Comparison of ENCODE assay signal across 34 cellular contexts in the genomic region with DNA sequence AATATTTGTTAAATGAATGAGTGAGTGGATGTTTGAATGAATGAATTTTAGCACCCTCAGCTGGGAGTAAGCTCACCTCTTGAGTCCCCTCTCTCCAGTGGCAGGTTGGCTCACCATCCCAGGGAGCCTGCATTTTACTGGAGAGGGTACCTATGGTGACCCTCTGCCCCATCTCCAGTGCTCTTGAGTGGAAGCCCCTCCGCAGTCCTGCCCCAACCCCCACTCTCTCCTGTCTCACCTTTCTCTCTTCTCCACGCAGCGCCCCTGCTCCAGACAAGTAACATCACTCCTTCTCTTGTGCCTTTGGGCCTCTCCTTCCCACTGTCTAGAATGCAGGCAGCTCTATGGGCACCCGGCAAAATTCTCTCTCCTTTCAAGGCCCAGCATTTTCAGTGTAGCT. TPM values are rescaled to one million over a fixed set of nuclear protein-coding genes. Genes with fewer than 3 reads are reported as not detected.
"Had no signal": no experiment of that assay in that cellular context is flagged by ENCODE, and none has a peak within 500 bp of the region (broad histone marks: within the 10 kb centered on the region; RNA-seq: fewer than 3 reads in every experiment).

No MANE protein-coding gene starts in this region.

- H3K27me3 Mint-ChIP-seq: activated B cell treated with CpG ODN at 0.5 μM for 24 hours had no signal

- H3K9me3 Mint-ChIP-seq: activated B cell treated with CpG ODN at 0.5 μM for 24 hours; activated CD4-positive, alpha-beta memory T cell treated with anti-CD3 and anti-CD28 coated beads for 36 hours; activated CD4-positive, alpha-beta T cell treated with anti-CD3 and anti-CD28 coated beads, Interleukin-2, amount 10 ng/mL, durations not matched to agents 24 days and 14 days; activated CD8-positive, alpha-beta T cell treated with anti-CD3 and anti-CD28 coated beads for 36 hours; activated naive CD4-positive, alpha-beta T cell treated with anti-CD3 and anti-CD28 coated beads, Interleukin-2, amount 10 ng/mL, durations not matched to agents 7 days and 5 days; activated naive CD4-positive, alpha-beta T cell treated with anti-CD3 and anti-CD28 coated beads, Interleukin-2, amount 50 U/mL, for 24 hours; activated naive CD8-positive, alpha-beta T cell treated with anti-CD3 and anti-CD28 coated beads, Interleukin-2, amount 10 ng/mL, durations not matched to agents 7 days and 5 days; activated naive CD8-positive, alpha-beta T cell treated with anti-CD3 and anti-CD28 coated beads, Interleukin-2, amount 50 U/mL, for 24 hours; activated T-cell treated with anti-CD3 and anti-CD28 coated beads, Interleukin-2, amount 50 U/mL, for 4 hours; activated T-cell treated with anti-CD3 and anti-CD28 coated beads, Interleukin-2, amount 50 U/mL, for 72 hours; activated T-helper 1 cell treated with anti-CD3 and anti-CD28 coated beads, Interleukin-12 subunit alpha, Interleukin-12 subunit beta, Interleukin-2, Interleukin-4 antibody, amounts not matched to agents 30 ng/mL and 10 ng/mL and 1 ng/mL, durations not matched to agents 14 hours and 24 hours and 36 hours; activated T-helper 17 cell treated with anti-CD3 and anti-CD28 coated beads, Interleukin-2, amount 50 U/mL, for 72 hours; brain; T-helper 1 cell treated with Interleukin-12 subunit alpha and Interleukin-12 subunit beta and Interleukin-4 antibody, amounts not matched to agents 30 μg/mL and 1 μg/mL, for 36 hours; T-helper 2 cell treated with Interferon-gamma antibody and Interleukin-4, amounts not matched to agents 5 μg/mL and 100 μg/mL, for 36 hours had no signal

- ATAC-seq: activated CD8-positive, alpha-beta T cell treated with anti-CD3 and anti-CD28 coated beads for 36 hours; activated naive CD8-positive, alpha-beta T cell treated with anti-CD3 and anti-CD28 coated beads, Interleukin-2, amount 50 U/mL, for 24 hours; activated T-cell treated with anti-CD3 and anti-CD28 coated beads, Interleukin-2, amount 50 U/mL, for 4 hours; activated T-cell treated with anti-CD3 and anti-CD28 coated beads, Interleukin-2, amount 50 U/mL, for 72 hours; activated T-helper 17 cell treated with anti-CD3 and anti-CD28 coated beads, Interleukin-2, amount 50 U/mL, for 72 hours had no signal

- H3K4me1 Mint-ChIP-seq: activated CD4-positive, alpha-beta T cell treated with anti-CD3 and anti-CD28 coated beads, Interleukin-2, amount 10 ng/mL, durations not matched to agents 24 days and 14 days; activated naive CD4-positive, alpha-beta T cell treated with anti-CD3 and anti-CD28 coated beads, Interleukin-2, amount 10 ng/mL, durations not matched to agents 7 days and 5 days; activated naive CD4-positive, alpha-beta T cell treated with anti-CD3 and anti-CD28 coated beads, Interleukin-2, amount 50 U/mL, for 24 hours; activated naive CD8-positive, alpha-beta T cell treated with anti-CD3 and anti-CD28 coated beads, Interleukin-2, amount 10 ng/mL, durations not matched to agents 7 days and 5 days; activated naive CD8-positive, alpha-beta T cell treated with anti-CD3 and anti-CD28 coated beads, Interleukin-2, amount 50 U/mL, for 24 hours; activated T-helper 17 cell treated with anti-CD3 and anti-CD28 coated beads, Interleukin-2, amount 50 U/mL, for 72 hours had no signal

- H3K4me3 Mint-ChIP-seq: activated B cell treated with CpG ODN at 0.5 μM for 24 hours; activated CD4-positive, alpha-beta memory T cell treated with anti-CD3 and anti-CD28 coated beads for 36 hours; activated CD4-positive, alpha-beta T cell treated with anti-CD3 and anti-CD28 coated beads, Interleukin-2, amount 10 ng/mL, durations not matched to agents 24 days and 14 days; activated CD8-positive, alpha-beta T cell treated with anti-CD3 and anti-CD28 coated beads for 36 hours; activated naive CD4-positive, alpha-beta T cell treated with anti-CD3 and anti-CD28 coated beads, Interleukin-2, amount 10 ng/mL, durations not matched to agents 7 days and 5 days; activated naive CD4-positive, alpha-beta T cell treated with anti-CD3 and anti-CD28 coated beads, Interleukin-2, amount 50 U/mL, for 24 hours; activated naive CD8-positive, alpha-beta T cell; activated naive CD8-positive, alpha-beta T cell treated with anti-CD3 and anti-CD28 coated beads, Interleukin-2, amount 10 ng/mL, durations not matched to agents 7 days and 5 days; activated naive CD8-positive, alpha-beta T cell treated with anti-CD3 and anti-CD28 coated beads, Interleukin-2, amount 50 U/mL, for 24 hours; activated T-cell treated with anti-CD3 and anti-CD28 coated beads, Interleukin-2, amount 50 U/mL, for 4 hours; activated T-cell treated with anti-CD3 and anti-CD28 coated beads, Interleukin-2, amount 50 U/mL, for 72 hours; activated T-helper 1 cell treated with anti-CD3 and anti-CD28 coated beads, Interleukin-12 subunit alpha, Interleukin-12 subunit beta, Interleukin-2, Interleukin-4 antibody, amounts not matched to agents 30 ng/mL and 10 ng/mL and 1 ng/mL, durations not matched to agents 14 hours and 24 hours and 36 hours; activated T-helper 17 cell treated with anti-CD3 and anti-CD28 coated beads, Interleukin-2, amount 50 U/mL, for 72 hours; brain; T-helper 1 cell treated with Interleukin-12 subunit alpha and Interleukin-12 subunit beta and Interleukin-4 antibody, amounts not matched to agents 30 μg/mL and 1 μg/mL, for 36 hours; T-helper 2 cell treated with Interferon-gamma antibody and Interleukin-4, amounts not matched to agents 5 μg/mL and 100 μg/mL, for 36 hours had no signal

- H3K27ac Mint-ChIP-seq: activated B cell treated with CpG ODN at 0.5 μM for 24 hours; activated CD4-positive, alpha-beta memory T cell treated with anti-CD3 and anti-CD28 coated beads for 36 hours; activated CD4-positive, alpha-beta T cell treated with anti-CD3 and anti-CD28 coated beads, Interleukin-2, amount 10 ng/mL, durations not matched to agents 24 days and 14 days; activated CD8-positive, alpha-beta T cell treated with anti-CD3 and anti-CD28 coated beads for 36 hours; activated naive CD4-positive, alpha-beta T cell treated with anti-CD3 and anti-CD28 coated beads, Interleukin-2, amount 10 ng/mL, durations not matched to agents 7 days and 5 days; activated naive CD4-positive, alpha-beta T cell treated with anti-CD3 and anti-CD28 coated beads, Interleukin-2, amount 50 U/mL, for 24 hours; activated naive CD8-positive, alpha-beta T cell; activated naive CD8-positive, alpha-beta T cell treated with anti-CD3 and anti-CD28 coated beads, Interleukin-2, amount 10 ng/mL, durations not matched to agents 7 days and 5 days; activated naive CD8-positive, alpha-beta T cell treated with anti-CD3 and anti-CD28 coated beads, Interleukin-2, amount 50 U/mL, for 24 hours; activated T-cell treated with anti-CD3 and anti-CD28 coated beads, Interleukin-2, amount 50 U/mL, for 72 hours; activated T-helper 1 cell treated with anti-CD3 and anti-CD28 coated beads, Interleukin-12 subunit alpha, Interleukin-12 subunit beta, Interleukin-2, Interleukin-4 antibody, amounts not matched to agents 30 ng/mL and 10 ng/mL and 1 ng/mL, durations not matched to agents 14 hours and 24 hours and 36 hours; activated T-helper 17 cell treated with anti-CD3 and anti-CD28 coated beads, Interleukin-2, amount 50 U/mL, for 72 hours; brain; T-helper 1 cell treated with Interleukin-12 subunit alpha and Interleukin-12 subunit beta and Interleukin-4 antibody, amounts not matched to agents 30 μg/mL and 1 μg/mL, for 36 hours; T-helper 2 cell treated with Interferon-gamma antibody and Interleukin-4, amounts not matched to agents 5 μg/mL and 100 μg/mL, for 36 hours had no signal

- H3K36me3 Mint-ChIP-seq: activated CD4-positive, alpha-beta memory T cell treated with anti-CD3 and anti-CD28 coated beads for 36 hours; activated naive CD4-positive, alpha-beta T cell treated with anti-CD3 and anti-CD28 coated beads, Interleukin-2, amount 10 ng/mL, durations not matched to agents 7 days and 5 days; activated naive CD4-positive, alpha-beta T cell treated with anti-CD3 and anti-CD28 coated beads, Interleukin-2, amount 50 U/mL, for 24 hours; activated naive CD8-positive, alpha-beta T cell; activated naive CD8-positive, alpha-beta T cell treated with anti-CD3 and anti-CD28 coated beads, Interleukin-2, amount 10 ng/mL, durations not matched to agents 7 days and 5 days; brain had no signal

- DNase-seq: activated B cell treated with CpG ODN at 0.5 μM for 24 hours; activated CD4-positive, alpha-beta memory T cell treated with anti-CD3 and anti-CD28 coated beads for 36 hours; activated CD4-positive, alpha-beta T cell treated with anti-CD3 and anti-CD28 coated beads for 4 hours; activated CD4-positive, alpha-beta T cell treated with anti-CD3 and anti-CD28 coated beads, Interleukin-2, amount 10 ng/mL, durations not matched to agents 24 days and 14 days; activated CD4-positive, alpha-beta T cell treated with anti-CD3 and anti-CD28 coated beads, Interleukin-2, amount 50 U/mL, for 1 hour; activated CD4-positive, alpha-beta T cell treated with anti-CD3 and anti-CD28 coated beads, Interleukin-2, amount 50 U/mL, for 4 hours; activated CD4-positive, CD25-positive, alpha-beta regulatory T cell treated with anti-CD3 and anti-CD28 coated beads, Interleukin-2, amount 50 U/mL, for 72 hours; activated CD8-positive, alpha-beta memory T cell treated with anti-CD3 and anti-CD28 coated beads, Interleukin-2, amount 50 U/mL, for 4 hours; activated CD8-positive, alpha-beta T cell treated with anti-CD3 and anti-CD28 coated beads for 36 hours; activated gamma-delta T cell treated with Interleukin-2 at 50 U/mL for 16 hours; activated naive CD4-positive, alpha-beta T cell treated with anti-CD3 and anti-CD28 coated beads, Interleukin-2, amount 10 ng/mL, durations not matched to agents 7 days and 5 days; activated naive CD4-positive, alpha-beta T cell treated with Interleukin-2 at 50 U/mL for 16 hours; activated naive CD8-positive, alpha-beta T cell treated with anti-CD3 and anti-CD28 coated beads, Interleukin-2, amount 10 ng/mL, durations not matched to agents 7 days and 5 days; activated naive CD8-positive, alpha-beta T cell treated with anti-CD3 and anti-CD28 coated beads, Interleukin-2, amount 50 U/mL, for 24 hours; activated T-cell treated with anti-CD3 and anti-CD28 coated beads for 4 hours; activated T-cell treated with anti-CD3 and anti-CD28 coated beads, Interleukin-2, amount 50 U/mL, for 1 hour; activated T-cell treated with anti-CD3 and anti-CD28 coated beads, Interleukin-2, amount 50 U/mL, for 4 hours; activated T-cell treated with anti-CD3 and anti-CD28 coated beads, Interleukin-2, amount 50 U/mL, for 72 hours; amygdala; anterior cingulate cortex; caudate nucleus; T-helper 1 cell; T-helper 2 cell; T-helper 9 cell had no signal

RNA-seq across cellular contexts. Expression of gene TGM3, which starts 11.3 kb away (rescaled TPM):
- total RNA-seq: activated B cell treated with CpG ODN at 0.5 μM for 24 hours; activated CD4-positive, alpha-beta memory T cell treated with anti-CD3 and anti-CD28 coated beads for 36 hours; activated CD4-positive, alpha-beta T cell treated with anti-CD3 and anti-CD28 coated beads, Interleukin-2, amount 10 ng/mL, durations not matched to agents 24 days and 14 days; activated CD8-positive, alpha-beta memory T cell treated with anti-CD3 and anti-CD28 coated beads for 36 hours; activated CD8-positive, alpha-beta T cell treated with anti-CD3 and anti-CD28 coated beads for 36 hours; activated naive CD8-positive, alpha-beta T cell treated with anti-CD3 and anti-CD28 coated beads, Interleukin-2, amount 10 ng/mL, durations not matched to agents 7 days and 5 days; activated T-cell treated with anti-CD3 and anti-CD28 coated beads, Interleukin-2, amount 50 U/mL, for 72 hours; activated T-helper 1 cell treated with anti-CD3 and anti-CD28 coated beads, Interleukin-12 subunit alpha, Interleukin-12 subunit beta, Interleukin-2, Interleukin-4 antibody, amounts not matched to agents 30 ng/mL and 10 ng/mL and 1 ng/mL, durations not matched to agents 14 hours and 24 hours and 36 hours; ascending aorta; cardiac muscle cell had no signal
